In the genomic region with DNA sequence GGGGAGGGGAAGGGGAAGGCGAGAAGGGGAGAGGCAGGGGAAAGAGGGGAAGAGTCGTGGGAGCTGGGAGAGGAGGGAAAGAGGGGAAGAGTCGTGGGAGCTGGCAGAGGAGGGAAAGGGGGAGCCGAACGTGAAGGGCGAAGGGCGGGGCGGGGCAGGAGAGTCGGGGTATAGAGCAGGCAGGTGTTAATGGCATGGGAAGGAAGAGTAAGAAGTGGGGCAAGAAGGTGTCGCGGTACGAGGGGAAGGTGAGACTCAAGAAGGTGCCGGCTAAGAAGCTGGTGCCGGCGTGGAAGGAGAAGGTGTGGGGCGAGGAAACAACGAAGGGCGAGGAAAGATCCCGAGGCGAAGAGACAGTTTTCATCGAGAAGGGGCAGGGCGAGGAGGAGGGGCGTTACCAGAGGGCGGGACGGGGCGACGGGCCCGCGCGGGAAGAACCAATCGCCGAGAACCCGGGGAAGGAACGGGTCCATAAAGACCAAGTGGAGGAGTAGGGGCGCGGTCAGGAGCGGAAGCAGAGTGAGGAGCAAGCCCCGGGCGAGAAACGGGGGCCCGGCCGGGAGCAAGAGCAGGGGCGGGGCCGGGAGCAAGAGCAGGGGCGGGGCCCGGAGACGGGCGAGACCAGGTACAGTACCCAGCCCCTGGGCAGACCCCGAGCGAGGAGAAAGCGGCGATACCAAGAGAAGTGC, we compare ENCODE assay signal across 8 cellular contexts. TPM values are rescaled to one million over a fixed set of nuclear protein-coding genes. Genes with fewer than 3 reads are reported as not detected.
DNase-seq lines count a peak whose midpoint lies in the region; ATAC-seq and TF ChIP-seq lines count a peak whose summit lies in the region.

No MANE protein-coding gene starts in this region.

- H3K27ac ChIP-seq in DOHH2 (ENCODE audit: low read depth, low read length) (peak overlapping the region; percentile 78), GM23248 (peak overlapping the region; percentile 51)
- H3K27ac ChIP-seq in naive thymus-derived CD4-positive, alpha-beta T cell (ENCODE audit: low read depth, low read length), result peak overlapping the region; percentile 86

- H3K9me3 Mint-ChIP-seq in activated T-helper 1 cell treated with anti-CD3 and anti-CD28 coated beads, Interleukin-12 subunit alpha, Interleukin-12 subunit beta, Interleukin-2, Interleukin-4 antibody, amounts not matched to agents 30 ng/mL and 10 ng/mL and 1 ng/mL, durations not matched to agents 14 hours and 24 hours and 36 hours, result no peaks in the 10 kb centered on the region
- H3K9me3 Mint-ChIP-seq in naive thymus-derived CD4-positive, alpha-beta T cell, result no peaks in the 10 kb centered on the region
- H3K9me3 Mint-ChIP-seq in stimulated activated effector memory CD8-positive, alpha-beta T cell treated with anti-CD3 and anti-CD28 coated beads, Interleukin-12 subunit alpha, Interleukin-12 subunit beta, amount 100 ng/mL, for 72 hours, result no peaks in the 10 kb centered on the region

- no peaks in the 10 kb centered on the region for H3K9me2 ChIP-seq in DOHH2 (replicated peaks; ENCODE audit: control insufficient read depth, low read length)
- H3K9me2 ChIP-seq in GM23248 (ENCODE audit: insufficient read depth), result no peaks in the 10 kb centered on the region

- peak overlapping the region; percentile 99 for H2AFZ ChIP-seq in GM23248

- H3K4me2 ChIP-seq in DOHH2 (ENCODE audit: low read length) (peak overlapping the region; percentile 97), GM23248 (ENCODE audit: unreplicated experiment) (peak overlapping the region; percentile 93)

- H3K4me1 ChIP-seq in DOHH2 (ENCODE audit: control insufficient read depth, low read length) (peaks cover 8% of the 10 kb centered on the region), GM23248 (ENCODE audit: insufficient read depth) (no peaks in the 10 kb centered on the region)
- peaks cover 3 to 5% of the 10 kb centered on the region in 2 donors for H3K4me1 ChIP-seq in naive thymus-derived CD4-positive, alpha-beta T cell (ENCODE audit: control insufficient read depth in 2 of 2, insufficient read depth in 2 of 2, low read length in 2 of 2)

- H3K4me3 Mint-ChIP-seq in activated T-helper 1 cell treated with anti-CD3 and anti-CD28 coated beads, Interleukin-12 subunit alpha, Interleukin-12 subunit beta, Interleukin-2, Interleukin-4 antibody, amounts not matched to agents 30 ng/mL and 10 ng/mL and 1 ng/mL, durations not matched to agents 14 hours and 24 hours and 36 hours, result peak overlapping the region; percentile 94
- H3K4me3 Mint-ChIP-seq in naive thymus-derived CD4-positive, alpha-beta T cell, result peak overlapping the region; percentile 92 to 100 (median 96)
- H3K4me3 Mint-ChIP-seq in stimulated activated effector memory CD8-positive, alpha-beta T cell treated with anti-CD3 and anti-CD28 coated beads, Interleukin-12 subunit alpha, Interleukin-12 subunit beta, amount 100 ng/mL, for 72 hours, result peak overlapping the region; percentile 84

- CTCF ChIA-PET in naive thymus-derived CD4-positive, alpha-beta T cell (lab: Charles Lee), result interaction anchor here (0.6 to 2.1 kb wide), 7 partner anchors 18 to 429 kb away, joined by 3 to 12 read pairs (median 3); a partner anchor contains a TSS

- DNase-seq in GM23248, result peak; percentile 98
- DNase-seq in Kasumi-1 (lab: John Stamatoyannopoulos, UW), result peak; percentile 97 to 98
- peak; percentile 95 for DNase-seq in RKO (ENCODE audit: low spot score)
- peak; percentile 94 for DNase-seq in activated T-helper 1 cell treated with anti-CD3 and anti-CD28 coated beads, Interleukin-12 subunit alpha, Interleukin-12 subunit beta, Interleukin-2, Interleukin-4 antibody, amounts not matched to agents 30 ng/mL and 10 ng/mL and 1 ng/mL, durations not matched to agents 14 hours and 24 hours and 36 hours (ENCODE audit: low spot score)
- DNase-seq in fibroblast of gingiva (ENCODE audit: low read depth), result peak; percentile 93
- DNase-seq in naive thymus-derived CD4-positive, alpha-beta T cell, result peak; percentile 86 to 94 (median 93)
- peak; percentile 80 to 97 for DNase-seq in stimulated activated effector memory CD8-positive, alpha-beta T cell treated with anti-CD3 and anti-CD28 coated beads, Interleukin-12 subunit alpha, Interleukin-12 subunit beta, amount 100 ng/mL, for 72 hours (ENCODE audit: low spot score in 2 of 2)

- H3K27me3 ChIP-seq in DOHH2 (ENCODE audit: control insufficient read depth, low read length) (no peaks in the 10 kb centered on the region), GM23248 (replicated peaks; ENCODE audit: insufficient read depth) (no peaks in the 10 kb centered on the region)
- H3K27me3 ChIP-seq in naive thymus-derived CD4-positive, alpha-beta T cell (ENCODE audit: control insufficient read depth in 2 of 2, insufficient read depth in 2 of 2, low read length in 2 of 2), result no peaks in the 10 kb centered on the region

- TF ChIP-seq CTCF in DOHH2 (IDR thresholded peaks at IDR 0.05; ENCODE audit: low read depth, low read length, poor library complexity, severe bottlenecking), result no peak

- no peaks in the 10 kb centered on the region for H3K27me3 Mint-ChIP-seq in activated T-helper 1 cell treated with anti-CD3 and anti-CD28 coated beads, Interleukin-12 subunit alpha, Interleukin-12 subunit beta, Interleukin-2, Interleukin-4 antibody, amounts not matched to agents 30 ng/mL and 10 ng/mL and 1 ng/mL, durations not matched to agents 14 hours and 24 hours and 36 hours (ENCODE audit: insufficient read depth)
- H3K27me3 Mint-ChIP-seq in naive thymus-derived CD4-positive, alpha-beta T cell, result no peaks in the 10 kb centered on the region

- peak overlapping the region; percentile 65 for H3K9ac ChIP-seq in GM23248

- H3F3A ChIP-seq in DOHH2 (ENCODE audit: control insufficient read depth, insufficient read depth) (peaks cover 3% of the 10 kb centered on the region; the same call in 1 of the 2 replicates), GM23248 (ENCODE audit: insufficient read depth) (peaks cover 9% of the 10 kb centered on the region; the same call in 1 of the 2 replicates)

- H3K36me3 Mint-ChIP-seq in activated T-helper 1 cell treated with anti-CD3 and anti-CD28 coated beads, Interleukin-12 subunit alpha, Interleukin-12 subunit beta, Interleukin-2, Interleukin-4 antibody, amounts not matched to agents 30 ng/mL and 10 ng/mL and 1 ng/mL, durations not matched to agents 14 hours and 24 hours and 36 hours (ENCODE audit: low read depth), result no peaks in the 10 kb centered on the region
- H3K36me3 Mint-ChIP-seq in naive thymus-derived CD4-positive, alpha-beta T cell, result peaks cover 0 to 2% (median 0%) of the 10 kb centered on the region in 5 donors
- H3K36me3 Mint-ChIP-seq in stimulated activated effector memory CD8-positive, alpha-beta T cell treated with anti-CD3 and anti-CD28 coated beads, Interleukin-12 subunit alpha, Interleukin-12 subunit beta, amount 100 ng/mL, for 72 hours, result peaks cover 23% of the 10 kb centered on the region

- H3K4me1 Mint-ChIP-seq in activated T-helper 1 cell treated with anti-CD3 and anti-CD28 coated beads, Interleukin-12 subunit alpha, Interleukin-12 subunit beta, Interleukin-2, Interleukin-4 antibody, amounts not matched to agents 30 ng/mL and 10 ng/mL and 1 ng/mL, durations not matched to agents 14 hours and 24 hours and 36 hours (ENCODE audit: low read depth), result peaks cover 6% of the 10 kb centered on the region
- H3K4me1 Mint-ChIP-seq in naive thymus-derived CD4-positive, alpha-beta T cell, result peaks cover 16 to 28% (median 17%) of the 10 kb centered on the region in 7 donors
- peaks cover 23% of the 10 kb centered on the region for H3K4me1 Mint-ChIP-seq in stimulated activated effector memory CD8-positive, alpha-beta T cell treated with anti-CD3 and anti-CD28 coated beads, Interleukin-12 subunit alpha, Interleukin-12 subunit beta, amount 100 ng/mL, for 72 hours

- H3K36me3 ChIP-seq in DOHH2 (ENCODE audit: control insufficient read depth, low read length) (no peaks in the 10 kb centered on the region), GM23248 (ENCODE audit: low read depth) (no peaks in the 10 kb centered on the region)
- H3K36me3 ChIP-seq in naive thymus-derived CD4-positive, alpha-beta T cell (ENCODE audit: control insufficient read depth in 2 of 3, insufficient read depth in 3 of 3, low read length in 3 of 3), result no peaks in the 10 kb centered on the region

- WGBS in GM23248 (ENCODE audit: low coverage in 1 of 2, low lambda C conversion rate in 2 of 2, missing lambda C conversion rate in 2 of 2), 2 experiments, result 1 to 2% methylated on average over 11 to 52 of the region's 52 CpGs

- peak overlapping the region; percentile 99 for H3K27ac Mint-ChIP-seq in activated T-helper 1 cell treated with anti-CD3 and anti-CD28 coated beads, Interleukin-12 subunit alpha, Interleukin-12 subunit beta, Interleukin-2, Interleukin-4 antibody, amounts not matched to agents 30 ng/mL and 10 ng/mL and 1 ng/mL, durations not matched to agents 14 hours and 24 hours and 36 hours
- peak overlapping the region; percentile 91 to 100 (median 97) for H3K27ac Mint-ChIP-seq in naive thymus-derived CD4-positive, alpha-beta T cell
- peak overlapping the region; percentile 90 for H3K27ac Mint-ChIP-seq in stimulated activated effector memory CD8-positive, alpha-beta T cell treated with anti-CD3 and anti-CD28 coated beads, Interleukin-12 subunit alpha, Interleukin-12 subunit beta, amount 100 ng/mL, for 72 hours

- no peaks in the 10 kb centered on the region for H3K79me2 ChIP-seq in DOHH2 (ENCODE audit: control insufficient read depth, low read length)
- H3K79me2 ChIP-seq in GM23248 (ENCODE audit: insufficient read depth), result no peaks in the 10 kb centered on the region

- H3K4me3 ChIP-seq in DOHH2 (ENCODE audit: low read length) (peak overlapping the region; percentile 90), GM23248 (peak overlapping the region; percentile 87)
- peak overlapping the region; percentile 92 for H3K4me3 ChIP-seq in naive thymus-derived CD4-positive, alpha-beta T cell (ENCODE audit: low read length)

- POLR2A ChIA-PET in naive thymus-derived CD4-positive, alpha-beta T cell (lab: Charles Lee), result interaction anchor here (1.2 to 2.2 kb wide), 4 partner anchors 18 to 429 kb away, joined by 3 to 24 read pairs (median 8); a partner anchor contains a TSS

- H4K20me1 ChIP-seq in DOHH2 (ENCODE audit: control insufficient read depth, insufficient read depth, low read depth, low read length), result no peaks in the 10 kb centered on the region
- no peaks in the 10 kb centered on the region for H4K20me1 ChIP-seq in GM23248 (ENCODE audit: insufficient read depth)

- intact Hi-C loops in activated T-helper 1 cell treated with anti-CD3 and anti-CD28 coated beads, Interleukin-12 subunit alpha, Interleukin-12 subunit beta, Interleukin-2, Interleukin-4 antibody, amounts not matched to agents 30 ng/mL and 10 ng/mL and 1 ng/mL, durations not matched to agents 14 hours and 24 hours and 36 hours (cut with micrococcal nuclease), result loop anchor here (1.0 to 10.0 kb wide), 20 partner anchors 20 to 964 kb away; a partner anchor contains a TSS
- intact Hi-C loops in naive thymus-derived CD4-positive, alpha-beta T cell (cut with micrococcal nuclease), result loop anchor here (1.0 to 10.0 kb wide), 22 partner anchors 20 to 1481 kb away; a partner anchor contains a TSS

- peak; percentile 77 for ATAC-seq in naive thymus-derived CD4-positive, alpha-beta T cell
- peak; percentile 86 for ATAC-seq in stimulated activated effector memory CD8-positive, alpha-beta T cell treated with anti-CD3 and anti-CD28 coated beads, Interleukin-12 subunit alpha, Interleukin-12 subunit beta, amount 100 ng/mL, for 72 hours

- in situ Hi-C loops in GM23248 (cut with MboI), result no loop called here

- no peaks in the 10 kb centered on the region for H3K9me3 ChIP-seq in DOHH2 (ENCODE audit: control insufficient read depth, insufficient read depth, low read length)
- no peaks in the 10 kb centered on the region for H3K9me3 ChIP-seq in GM23248 (ENCODE audit: low read depth)
- no peaks in the 10 kb centered on the region for H3K9me3 ChIP-seq in naive thymus-derived CD4-positive, alpha-beta T cell (ENCODE audit: control insufficient read depth in 2 of 3, low read length in 3 of 3)

RNA-seq across cellular contexts. Expression of a gene that starts 0.5 kb away (rescaled TPM):
- 0.63 TPM in 1 of 2 replicates, not detected in the other for total RNA-seq in GM23248 (2014; rRNA removed; shearing (Covaris generic))
- 0.53 and 1.1 TPM in 2 replicates for polyA plus RNA-seq in GM23248 (2016; fragmentation: Nextera tagmentation; extraction: Ambion mirVana)
- total RNA-seq in activated T-helper 1 cell treated with anti-CD3 and anti-CD28 coated beads, Interleukin-12 subunit alpha, Interleukin-12 subunit beta, Interleukin-2, Interleukin-4 antibody, amounts not matched to agents 30 ng/mL and 10 ng/mL and 1 ng/mL, durations not matched to agents 14 hours and 24 hours and 36 hours, result 3.0 and 4.8 TPM in 2 replicates
- total RNA-seq in naive thymus-derived CD4-positive, alpha-beta T cell, result 10 to 100 TPM in 4 of 5 experiments, 1 to 10 TPM in 1; 5.9 to 20.5 (median 18.1) TPM
- polyA plus RNA-seq in naive thymus-derived CD4-positive, alpha-beta T cell, result 1 to 10 TPM in 1 of 2 donors, under 1 TPM in 1; 0.94 to 5.2 TPM

RNA-seq across cellular contexts. Expression of a gene that starts 16.4 kb away (rescaled TPM):
- total RNA-seq in GM23248 (2014; rRNA removed; shearing (Covaris generic)), result 12.1 and 13.7 TPM in 2 replicates
- polyA plus RNA-seq in GM23248 (2016; fragmentation: Nextera tagmentation; extraction: Ambion mirVana), result 15.5 and 16.8 TPM in 2 replicates
- 21.1 and 22.1 TPM in 2 replicates for total RNA-seq in activated T-helper 1 cell treated with anti-CD3 and anti-CD28 coated beads, Interleukin-12 subunit alpha, Interleukin-12 subunit beta, Interleukin-2, Interleukin-4 antibody, amounts not matched to agents 30 ng/mL and 10 ng/mL and 1 ng/mL, durations not matched to agents 14 hours and 24 hours and 36 hours
- 10 to 100 TPM in 3 of 5 experiments, 1 to 10 TPM in 2; 5.7 to 19.9 (median 10.1) TPM for total RNA-seq in naive thymus-derived CD4-positive, alpha-beta T cell
- 1 to 10 TPM; 1.8 to 3.7 TPM for polyA plus RNA-seq in naive thymus-derived CD4-positive, alpha-beta T cell

RNA-seq across cellular contexts. Expression of a gene that starts 20.3 kb away (rescaled TPM):
- total RNA-seq in GM23248 (2014; rRNA removed; shearing (Covaris generic)), result 143 and 162 TPM in 2 replicates
- 191 and 199 TPM in 2 replicates for polyA plus RNA-seq in GM23248 (2016; fragmentation: Nextera tagmentation; extraction: Ambion mirVana)
- total RNA-seq in activated T-helper 1 cell treated with anti-CD3 and anti-CD28 coated beads, Interleukin-12 subunit alpha, Interleukin-12 subunit beta, Interleukin-2, Interleukin-4 antibody, amounts not matched to agents 30 ng/mL and 10 ng/mL and 1 ng/mL, durations not matched to agents 14 hours and 24 hours and 36 hours, result 89.8 and 96.0 TPM in 2 replicates
- total RNA-seq in naive thymus-derived CD4-positive, alpha-beta T cell, result 10 to 100 TPM; 26.1 to 84.7 (median 38.0) TPM
- polyA plus RNA-seq in naive thymus-derived CD4-positive, alpha-beta T cell, result 10 to 100 TPM; 45.1 to 47.1 TPM

RNA-seq across cellular contexts. Expression of a gene that starts 32.0 kb away (rescaled TPM):
- not detected in 2 replicates for total RNA-seq in GM23248 (2014; rRNA removed; shearing (Covaris generic))
- not detected in 2 replicates for polyA plus RNA-seq in GM23248 (2016; fragmentation: Nextera tagmentation; extraction: Ambion mirVana)
- total RNA-seq in activated T-helper 1 cell treated with anti-CD3 and anti-CD28 coated beads, Interleukin-12 subunit alpha, Interleukin-12 subunit beta, Interleukin-2, Interleukin-4 antibody, amounts not matched to agents 30 ng/mL and 10 ng/mL and 1 ng/mL, durations not matched to agents 14 hours and 24 hours and 36 hours, result 0.71 TPM in 1 of 2 replicates, not detected in the other
- total RNA-seq in naive thymus-derived CD4-positive, alpha-beta T cell, result under 1 TPM in 1 of 5 experiments, not detected in 4; 0.88 TPM
- polyA plus RNA-seq in naive thymus-derived CD4-positive, alpha-beta T cell, result 1 to 10 TPM in 1 of 2 donors, not detected in 1; 1.5 TPM

RNA-seq across cellular contexts. Expression of a gene that starts 38.3 kb away (rescaled TPM):
- total RNA-seq in GM23248 (2014; rRNA removed; shearing (Covaris generic)), result 231 and 331 TPM in 2 replicates
- polyA plus RNA-seq in GM23248 (2016; fragmentation: Nextera tagmentation; extraction: Ambion mirVana), result 292 and 305 TPM in 2 replicates
- total RNA-seq in activated T-helper 1 cell treated with anti-CD3 and anti-CD28 coated beads, Interleukin-12 subunit alpha, Interleukin-12 subunit beta, Interleukin-2, Interleukin-4 antibody, amounts not matched to agents 30 ng/mL and 10 ng/mL and 1 ng/mL, durations not matched to agents 14 hours and 24 hours and 36 hours, result 292 and 298 TPM in 2 replicates
- total RNA-seq in naive thymus-derived CD4-positive, alpha-beta T cell, result 100 to 1,000 TPM in 1 of 5 experiments, 10 to 100 TPM in 4; 68.4 to 181 (median 75.8) TPM
- 100 to 1,000 TPM; 141 to 144 TPM for polyA plus RNA-seq in naive thymus-derived CD4-positive, alpha-beta T cell

Comparison
In these comparisons a context has a peak if more than half of its experiments do, and no peak if none do; other contexts are left out.
1. Peak in every context shown above with its lines: DNase-seq, ATAC-seq, H3K4me3 ChIP-seq and H3K27ac ChIP-seq.